21 cellular contexts compared by ENCODE assay signal in the genomic region with DNA sequence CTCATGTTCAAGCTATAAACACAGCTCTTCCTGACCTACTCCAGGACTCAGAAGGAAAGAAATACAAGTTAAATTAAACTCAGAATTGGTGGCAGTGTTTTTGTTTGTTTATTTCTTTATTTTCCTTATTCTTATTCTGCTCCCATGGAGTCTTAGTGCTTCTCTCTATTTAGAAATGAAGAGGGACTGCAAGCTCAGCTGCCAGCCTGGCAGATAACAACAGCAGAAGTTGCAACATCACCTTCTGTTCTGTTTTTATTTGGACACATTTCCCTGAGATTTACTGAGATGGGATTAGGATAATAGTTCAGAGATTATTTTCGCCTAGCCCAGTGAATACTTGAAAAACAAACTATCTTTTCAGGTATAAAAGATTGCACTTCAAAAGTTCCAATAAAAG.
"Had no signal": no experiment of that assay in that cellular context is flagged by ENCODE, and none has a peak within 500 bp of the region (broad histone marks: within the 10 kb centered on the region; RNA-seq: fewer than 3 reads in every experiment).

No MANE protein-coding gene starts in this region.

- H3K9me3 ChIP-seq: esophagus muscularis mucosa, ovary had no signal

- H3K36me3 ChIP-seq: esophagus muscularis mucosa, ovary had no signal

- DNase-seq: activated CD4-positive, alpha-beta T cell treated with anti-CD3 and anti-CD28 coated beads, Interleukin-2, amount 50 U/mL, for 48 hours; activated CD8-positive, alpha-beta memory T cell treated with anti-CD3 and anti-CD28 coated beads, Interleukin-2, amount 10 ng/mL, durations not matched to agents 7 days and 5 days; activated naive CD4-positive, alpha-beta T cell treated with anti-CD3 and anti-CD28 coated beads, Interleukin-2, amount 50 U/mL, for 16 hours; activated T-cell treated with anti-CD3 and anti-CD28 coated beads, Interleukin-2, amount 50 U/mL, for 1 hour; amniotic stem cell; foreskin melanocyte; head of caudate nucleus; immature natural killer cell; naive B cell; ovary; stimulated activated CD4-positive, alpha-beta T cell treated with anti-CD3 and anti-CD28 coated beads, Interleukin-4, amount 100 ng/mL, for 4 hours; stimulated activated CD8-positive, alpha-beta memory T cell treated with anti-CD3 and anti-CD28 coated beads, Interleukin-4, amount 100 ng/mL, for 48 hours; stimulated activated naive CD4-positive, alpha-beta T cell treated with Interleukin-2 at 50 U/mL for 16 hours; substantia nigra; T-cell; T1000; trophoblast cell had no signal

- H3K4me3 ChIP-seq: coronary artery, esophagus muscularis mucosa, ovary, skin epidermis had no signal

- H3K27ac ChIP-seq: esophagus muscularis mucosa, ovary, skin epidermis, VCaP had no signal

- ATAC-seq: activated CD8-positive, alpha-beta memory T cell treated with anti-CD3 and anti-CD28 coated beads, Interleukin-2, amount 10 ng/mL, durations not matched to agents 7 days and 5 days; T-cell had no signal

- H3K27me3 ChIP-seq: esophagus muscularis mucosa, ovary had no signal
